ENCODE assay signal across 8 cellular contexts in the genomic region with DNA sequence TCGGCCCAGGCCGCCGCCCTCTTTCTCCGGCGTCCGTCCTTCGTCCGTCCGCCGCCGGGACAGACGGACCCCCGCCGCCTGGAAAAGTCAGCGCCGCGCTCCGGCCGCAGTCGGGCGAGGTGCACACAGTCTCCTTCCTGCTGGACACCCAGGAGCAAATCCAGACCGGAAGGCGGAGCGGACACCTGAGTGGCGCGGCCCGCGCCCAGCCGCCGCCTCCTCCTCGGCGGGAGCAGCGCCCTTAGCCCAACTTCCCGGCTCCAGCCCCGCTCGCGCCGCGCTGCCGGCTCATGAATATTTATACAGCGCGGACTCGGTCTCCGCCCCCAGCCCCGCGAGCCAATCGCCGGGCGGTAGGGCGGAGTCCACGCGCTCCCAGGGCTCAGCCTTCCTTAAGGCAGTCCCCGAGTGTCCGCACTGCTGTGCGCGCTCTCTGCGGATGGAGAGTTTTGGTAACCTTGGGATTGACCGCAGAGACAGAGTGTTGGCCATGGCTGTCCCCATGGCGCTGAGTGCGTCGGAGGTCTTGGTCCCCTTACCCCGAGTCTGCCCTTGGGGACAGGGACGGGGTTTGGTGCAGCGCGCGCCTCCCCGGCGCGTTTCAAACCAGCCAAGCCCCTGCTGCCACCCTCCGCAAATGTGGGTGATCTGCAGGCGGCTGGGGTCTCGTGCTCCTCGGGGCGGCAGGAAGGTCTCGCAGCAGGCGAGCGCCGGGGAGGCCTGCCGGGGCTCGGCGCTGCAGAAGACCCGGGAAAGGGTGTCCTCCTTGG.
DNase-seq lines count a peak whose midpoint lies in the region; ATAC-seq and TF ChIP-seq lines count a peak whose summit lies in the region.

FZD8 (minus strand) TSS at position 274 of the 770 bp plus-strand sequence. CDS start 867 bp downstream, outside the sequence.

- CTCF ChIA-PET in RWPE1 (lab: Yijun Ruan, JAX): no interaction called here
- CTCF ChIA-PET in activated naive CD4-positive, alpha-beta T cell treated with anti-CD3 and anti-CD28 coated beads, Interleukin-2, amount 10 ng/mL, durations not matched to agents 7 days and 5 days (lab: Charles Lee): no interaction called here

- H3K9me3 ChIP-seq in DOHH2 (ENCODE audit: control insufficient read depth, insufficient read depth, low read length): no peaks in the 10 kb centered on the region

- H3K4me3 Mint-ChIP-seq in activated naive CD4-positive, alpha-beta T cell treated with anti-CD3 and anti-CD28 coated beads, Interleukin-2, amount 10 ng/mL, durations not matched to agents 7 days and 5 days: peak within 1 kb of the TSS; percentile 78

- no peak within 1 kb of the TSS for H3K27ac ChIP-seq in DOHH2 (ENCODE audit: low read depth, low read length)
- peak within 1 kb of the TSS; percentile 73 for H3K27ac ChIP-seq in RWPE1
- no peak within 1 kb of the TSS for H3K27ac ChIP-seq in substantia nigra (ENCODE audit: low read depth, low read length, poor library complexity, severe bottlenecking)

- H3K27ac Mint-ChIP-seq in activated naive CD4-positive, alpha-beta T cell treated with anti-CD3 and anti-CD28 coated beads, Interleukin-2, amount 10 ng/mL, durations not matched to agents 7 days and 5 days: no peak within 1 kb of the TSS

- peak; percentile 92 for ATAC-seq in GM21723 (IDR thresholded peaks at IDR 0.05; ENCODE audit: unreplicated experiment)

- no peaks in the 10 kb centered on the region for H4K20me1 ChIP-seq in DOHH2 (ENCODE audit: control insufficient read depth, insufficient read depth, low read depth, low read length)

- no peaks in the 10 kb centered on the region for H3K36me3 Mint-ChIP-seq in activated naive CD4-positive, alpha-beta T cell treated with anti-CD3 and anti-CD28 coated beads, Interleukin-2, amount 10 ng/mL, durations not matched to agents 7 days and 5 days

- TF ChIP-seq CTCF in DOHH2 (IDR thresholded peaks at IDR 0.05; ENCODE audit: low read depth, low read length, poor library complexity, severe bottlenecking): no peak
- TF ChIP-seq CTCF in RWPE1 (conservative IDR thresholded peaks at IDR 0.05; ENCODE audit: low read depth): no peak; the same call in 1 of the 2 replicates

- no peak for TF ChIP-seq RAD21 in Ishikawa (IDR thresholded peaks at IDR 0.05; ENCODE audit: low read depth)

- no peaks in the 10 kb centered on the region for H3F3A ChIP-seq in DOHH2 (ENCODE audit: control insufficient read depth, insufficient read depth)

- peaks cover 43% of the 10 kb centered on the region for H3K27me3 ChIP-seq in DOHH2 (ENCODE audit: control insufficient read depth, low read length)

- H3K9me3 Mint-ChIP-seq in activated naive CD4-positive, alpha-beta T cell treated with anti-CD3 and anti-CD28 coated beads, Interleukin-2, amount 10 ng/mL, durations not matched to agents 7 days and 5 days: no peaks in the 10 kb centered on the region

- DNase-seq in RWPE1 (ENCODE audit: low spot score) (peak; percentile 94), germinal center (ENCODE audit: low spot score) (peak; percentile 91), non-pigmented ciliary epithelial cell (ENCODE audit: low read depth) (peak; percentile 68), substantia nigra (lab: John Stamatoyannopoulos, UW) (peak; percentile 25 to 92 (median 80))
- DNase-seq in activated naive CD4-positive, alpha-beta T cell treated with anti-CD3 and anti-CD28 coated beads, Interleukin-2, amount 10 ng/mL, durations not matched to agents 7 days and 5 days: peak; percentile 84

- peaks cover 34% of the 10 kb centered on the region for H3K4me1 Mint-ChIP-seq in activated naive CD4-positive, alpha-beta T cell treated with anti-CD3 and anti-CD28 coated beads, Interleukin-2, amount 10 ng/mL, durations not matched to agents 7 days and 5 days

- H3K79me2 ChIP-seq in DOHH2 (ENCODE audit: control insufficient read depth, low read length): no peaks in the 10 kb centered on the region

- no peaks in the 10 kb centered on the region for H3K9me2 ChIP-seq in DOHH2 (replicated peaks; ENCODE audit: control insufficient read depth, low read length)

- POLR2A ChIA-PET in RWPE1 (lab: Yijun Ruan, JAX; ENCODE audit: low non-redundant PET): no interaction called here

- H3K36me3 ChIP-seq in DOHH2 (ENCODE audit: control insufficient read depth, low read length): no peaks in the 10 kb centered on the region

- TF ChIP-seq EP300 in Ishikawa (IDR thresholded peaks at IDR 0.05; ENCODE audit: borderline replicate concordance): peak; percentile 39; the same call in 1 of the 2 replicates

- H3K4me1 ChIP-seq in DOHH2 (ENCODE audit: control insufficient read depth, low read length): peaks cover 8% of the 10 kb centered on the region; the same call in 1 of the 2 replicates

- peaks cover 92% of the 10 kb centered on the region for H3K27me3 Mint-ChIP-seq in activated naive CD4-positive, alpha-beta T cell treated with anti-CD3 and anti-CD28 coated beads, Interleukin-2, amount 10 ng/mL, durations not matched to agents 7 days and 5 days

- H3K4me3 ChIP-seq in DOHH2 (ENCODE audit: low read length): peak within 1 kb of the TSS; percentile 66

- H3K4me2 ChIP-seq in DOHH2 (ENCODE audit: low read length): peak within 1 kb of the TSS; percentile 68

TF ChIP-seq in Ishikawa, 13 proteins besides CTCF, POLR2A, EP300 and RAD21:
- peak; percentile 52 for TF ChIP-seq TAF1 (IDR thresholded peaks at IDR 0.05; ENCODE audit: low read depth)
- no peak for TF ChIP-seq CEBPB (IDR thresholded peaks at IDR 0.05)
- TF ChIP-seq, protein P1, sequence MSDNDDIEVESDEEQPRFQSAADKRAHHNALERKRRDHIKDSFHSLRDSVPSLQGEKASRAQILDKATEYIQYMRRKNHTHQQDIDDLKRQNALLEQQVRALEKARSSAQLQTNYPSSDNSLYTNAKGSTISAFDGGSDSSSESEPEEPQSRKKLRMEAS (IDR thresholded peaks at IDR 0.05): peak; percentile 65
